ENCODE assay signal across 7 cellular contexts in the genomic region with DNA sequence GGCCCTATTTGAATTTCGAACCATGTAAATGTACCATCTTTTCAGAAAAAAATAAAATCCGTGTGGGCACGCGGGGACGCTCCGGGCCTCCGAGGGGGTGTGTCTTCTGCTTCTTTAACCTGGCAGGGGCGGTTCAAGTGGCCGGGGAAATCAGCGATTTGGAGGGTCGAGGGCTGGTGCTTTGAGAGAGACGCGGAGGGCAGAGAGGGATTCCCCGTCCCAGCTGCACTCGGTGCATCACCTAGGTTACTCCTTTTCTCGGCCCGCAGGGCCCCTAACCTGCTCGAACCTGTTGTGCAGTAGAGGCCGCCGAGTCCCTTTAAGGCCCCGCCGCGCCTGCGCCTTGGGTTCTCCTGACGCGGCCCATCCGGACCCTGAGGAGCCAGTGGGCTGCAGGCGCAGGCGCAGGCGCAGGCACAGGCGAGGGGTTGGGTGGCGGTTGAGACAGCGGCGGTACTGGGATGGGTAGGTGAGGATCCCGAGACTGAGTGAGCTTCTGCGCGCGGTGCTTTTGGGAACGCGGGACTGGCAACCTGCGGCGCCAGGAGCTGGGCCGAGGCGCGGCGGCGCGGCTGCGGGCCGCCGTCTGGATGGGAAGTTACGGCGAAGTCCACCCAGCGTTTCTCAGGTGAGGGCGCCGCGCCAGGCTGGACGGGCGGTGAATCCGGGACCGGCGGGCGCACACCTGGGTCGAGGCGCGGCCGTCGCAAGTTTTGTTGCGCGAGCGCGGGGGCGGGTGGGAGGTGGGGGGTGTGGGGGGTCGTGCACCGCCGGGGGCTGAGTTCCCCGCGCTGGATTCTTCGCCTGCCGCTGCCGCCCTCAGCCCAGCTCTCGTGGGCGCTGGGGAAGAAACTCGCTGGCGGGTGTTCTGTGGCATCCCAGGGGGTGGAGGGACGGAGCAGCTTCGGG. TPM values are rescaled to one million over a fixed set of nuclear protein-coding genes. Genes with fewer than 3 reads are reported as not detected.
DNase-seq lines count a peak whose midpoint lies in the region; ATAC-seq, FAIRE-seq and TF ChIP-seq lines count a peak whose summit lies in the region.

A gene with protein sequence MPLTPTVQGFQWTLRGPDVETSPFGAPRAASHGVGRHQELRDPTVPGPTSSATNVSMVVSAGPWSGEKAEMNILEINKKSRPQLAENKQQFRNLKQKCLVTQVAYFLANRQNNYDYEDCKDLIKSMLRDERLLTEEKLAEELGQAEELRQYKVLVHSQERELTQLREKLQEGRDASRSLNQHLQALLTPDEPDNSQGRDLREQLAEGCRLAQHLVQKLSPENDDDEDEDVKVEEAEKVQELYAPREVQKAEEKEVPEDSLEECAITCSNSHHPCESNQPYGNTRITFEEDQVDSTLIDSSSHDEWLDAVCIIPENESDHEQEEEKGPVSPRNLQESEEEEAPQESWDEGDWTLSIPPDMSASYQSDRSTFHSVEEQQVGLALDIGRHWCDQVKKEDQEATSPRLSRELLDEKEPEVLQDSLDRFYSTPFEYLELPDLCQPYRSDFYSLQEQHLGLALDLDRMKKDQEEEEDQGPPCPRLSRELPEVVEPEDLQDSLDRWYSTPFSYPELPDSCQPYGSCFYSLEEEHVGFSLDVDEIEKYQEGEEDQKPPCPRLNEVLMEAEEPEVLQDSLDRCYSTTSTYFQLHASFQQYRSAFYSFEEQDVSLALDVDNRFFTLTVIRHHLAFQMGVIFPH (plus strand): TSS at position 417 of the 909 bp plus-strand sequence. CDS start 4,950 bp downstream, outside the sequence.

- H3K36me3 ChIP-seq in keratinocyte (ENCODE audit: control insufficient read depth in 2 of 2, extremely low read depth in 1 of 2, insufficient read depth in 2 of 2, low read length in 2 of 2), result peaks cover 0 to 1% of the 10 kb centered on the region in 2 experiments

- TF ChIP-seq POLR2A in GM18505 (IDR thresholded peaks at IDR 0.05; ENCODE audit: borderline replicate concordance, extremely low read depth, insufficient read depth, insufficient read length), result no peak

- H3K79me2 ChIP-seq in keratinocyte (ENCODE audit: control insufficient read depth, insufficient read depth, low read length), result peaks cover 16% of the 10 kb centered on the region

- DNase-seq in NCI-H2171 (lab: John Stamatoyannopoulos, UW) (peak; percentile 86), cerebellar cortex (ENCODE audit: low spot score) (peak; percentile 93), keratinocyte (ENCODE audit: low read depth, low spot score) (peak; percentile 77)
- peak; percentile 64 to 81 (median 74) for DNase-seq in stimulated activated CD4-positive, alpha-beta T cell treated with anti-CD3 and anti-CD28 coated beads, Interleukin-12 subunit alpha, Interleukin-12 subunit beta, amount 100 ng/mL, for 48 hours (ENCODE audit: low read depth in 2 of 3, low spot score in 1 of 3)

- peak within 1 kb of the TSS; percentile 52 for H3K27ac ChIP-seq in keratinocyte (ENCODE audit: control insufficient read depth, insufficient read depth, low read length)

- TF ChIP-seq CTCF in keratinocyte (optimal IDR thresholded peaks at IDR 0.05 in 1 of 3, IDR thresholded peaks at IDR 0.05 in 1 of 3, conservative IDR thresholded peaks at IDR 0.05 in 1 of 3; ENCODE audit: extremely low read depth in 1 of 3, insufficient read depth in 2 of 3, low read length in 3 of 3), result no peak

- peak within 1 kb of the TSS; percentile 50 to 78 (median 73) for H3K4me3 ChIP-seq in keratinocyte (ENCODE audit: control insufficient read depth in 2 of 3, extremely low read depth in 1 of 3, insufficient read depth in 2 of 3, low read depth in 1 of 3, low read length in 3 of 3)

- dilution Hi-C loops in keratinocyte (cut with MboI; ENCODE audit: extremely low pct_ligation_motif_present, low sequenced_read_pairs), result no loop called here

- H3K9me3 ChIP-seq in keratinocyte (ENCODE audit: control insufficient read depth, low read depth, low read length), result no peaks in the 10 kb centered on the region

- H3K9me1 ChIP-seq in keratinocyte (ENCODE audit: control insufficient read depth, extremely low read depth, insufficient read depth, low read length), result no peaks in the 10 kb centered on the region

- peak within 1 kb of the TSS; percentile 90 for H3K4me2 ChIP-seq in keratinocyte (ENCODE audit: control insufficient read depth, extremely low read depth, insufficient read depth, low read depth, low read length)

- FAIRE-seq in keratinocyte (lab: Jason Lieb, UNC), result no peak

- no peaks in the 10 kb centered on the region for H3K27me3 ChIP-seq in keratinocyte (ENCODE audit: control insufficient read depth, extremely low read depth, insufficient read depth, low read length)

- H4K20me1 ChIP-seq in keratinocyte (ENCODE audit: control insufficient read depth, extremely low read depth, insufficient read depth, low read length), result no peaks in the 10 kb centered on the region

- peaks cover 2% of the 10 kb centered on the region for H3K4me1 ChIP-seq in keratinocyte (ENCODE audit: control insufficient read depth, extremely low read depth, insufficient read depth, low read length)

- ATAC-seq in GM18505 (IDR thresholded peaks at IDR 0.05; ENCODE audit: unreplicated experiment) (peak; percentile 68), HG03064 (IDR thresholded peaks at IDR 0.05; ENCODE audit: low read depth, unreplicated experiment) (peak; percentile 65)
- peak; percentile 96 to 99 for ATAC-seq in activated CD4-positive, CD25-positive, alpha-beta regulatory T cell treated with anti-CD3 and anti-CD28 coated beads, Interleukin-2, amount 50 U/mL, for 24 hours

- peak within 1 kb of the TSS; percentile 89 for H2AFZ ChIP-seq in keratinocyte (ENCODE audit: control insufficient read depth, low read length)

- peak within 1 kb of the TSS; percentile 69 for H3K9ac ChIP-seq in keratinocyte (ENCODE audit: control insufficient read depth, extremely low read depth, insufficient read depth, low read length)

RNA-seq across cellular contexts. Expression of the gene that starts here (rescaled TPM):
- 6.0 to 8.0 TPM (median 6.8 TPM) in 3 replicates for polyA plus RNA-seq in keratinocyte
- 2.5 TPM for polyA plus RNA-seq in keratinocyte (2011; ENCODE audit: low read depth)
- polyA plus RNA-seq in keratinocyte (2011; cell fraction: cytosol; rRNA removed), result 4.1 and 5.0 TPM in 2 replicates
- polyA plus RNA-seq in keratinocyte (2011; cell fraction: nucleus; rRNA removed), result 11.7 and 12.5 TPM in 2 replicates
- polyA plus RNA-seq in keratinocyte (2012; ENCODE audit: low replicate concordance), result 3.9 and 6.0 TPM in 2 replicates
- 4.1 to 14.7 TPM (median 10.2 TPM) in 3 replicates for polyA minus RNA-seq in keratinocyte
- polyA minus RNA-seq in keratinocyte (2011; cell fraction: cytosol; rRNA and poly(A)+ RNA removed), result 2.9 TPM
- polyA minus RNA-seq in keratinocyte (2011; cell fraction: nucleus; rRNA and poly(A)+ RNA removed), result 4.2 and 8.7 TPM in 2 replicates

Comparison
In these comparisons a context has a peak if more than half of its experiments do, and no peak if none do; other contexts are left out.
1. Peak in every context shown above with its lines: DNase-seq, ATAC-seq, H3K4me3 ChIP-seq and H3K27ac ChIP-seq.